1 cellular context compared by ENCODE assay signal in the genomic region with DNA sequence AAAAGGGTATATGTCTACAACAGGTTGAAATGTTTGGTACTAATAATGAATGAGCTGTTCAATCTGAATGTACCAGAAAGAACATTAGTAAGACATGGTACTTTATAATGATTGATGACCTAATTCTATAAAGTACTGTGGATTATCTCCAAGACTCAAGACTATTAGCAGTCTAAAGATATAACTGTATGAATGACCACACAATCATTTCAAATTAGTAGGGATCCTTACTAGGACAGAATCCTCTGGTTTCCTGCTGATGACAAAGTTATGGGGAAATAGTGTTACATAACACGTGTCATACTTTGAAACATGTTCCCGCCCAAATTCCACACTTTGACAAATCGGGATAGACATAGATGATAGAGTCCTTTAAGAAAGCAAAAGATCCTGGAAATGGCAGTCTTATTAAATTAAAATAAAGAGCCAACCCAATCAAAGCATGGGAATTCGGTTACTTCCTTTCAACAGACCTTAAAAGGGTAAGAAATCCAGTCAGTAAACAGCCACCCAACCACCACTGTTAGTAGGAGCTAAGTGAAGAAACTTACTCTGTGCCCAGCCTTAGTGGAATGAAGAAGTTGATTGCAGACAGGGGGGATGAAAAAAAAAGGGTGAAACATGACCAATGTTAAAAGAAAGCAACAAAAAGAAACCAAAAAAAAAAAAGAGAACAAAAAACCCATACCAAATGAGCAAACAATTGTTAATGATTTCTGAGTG.
TF ChIP-seq lines count a peak whose summit lies in the region.

No MANE protein-coding gene starts in this region.

TF ChIP-seq in WTC11, 78 proteins besides CTCF, POLR2A, EP300 and RAD21 (continued from another document):
- TF ChIP-seq ZNF396 (CRISPR knock-in tag; IDR thresholded peaks at IDR 0.05; ENCODE audit: borderline replicate concordance): no peak
- TF ChIP-seq, protein P1, sequence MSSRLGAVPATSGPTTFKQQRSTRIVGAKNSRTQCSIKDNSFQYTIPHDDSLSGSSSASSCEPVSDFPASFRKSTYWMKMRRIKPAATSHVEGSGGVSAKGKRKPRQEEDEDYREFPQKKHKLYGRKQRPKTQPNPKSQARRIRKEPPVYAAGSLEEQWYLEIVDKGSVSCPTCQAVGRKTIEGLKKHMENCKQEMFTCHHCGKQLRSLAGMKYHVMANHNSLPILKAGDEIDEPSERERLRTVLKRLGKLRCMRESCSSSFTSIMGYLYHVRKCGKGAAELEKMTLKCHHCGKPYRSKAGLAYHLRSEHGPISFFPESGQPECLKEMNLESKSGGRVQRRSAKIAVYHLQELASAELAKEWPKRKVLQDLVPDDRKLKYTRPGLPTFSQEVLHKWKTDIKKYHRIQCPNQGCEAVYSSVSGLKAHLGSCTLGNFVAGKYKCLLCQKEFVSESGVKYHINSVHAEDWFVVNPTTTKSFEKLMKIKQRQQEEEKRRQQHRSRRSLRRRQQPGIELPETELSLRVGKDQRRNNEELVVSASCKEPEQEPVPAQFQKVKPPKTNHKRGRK (CRISPR knock-in tag; IDR thresholded peaks at IDR 0.05; ENCODE audit: borderline replicate concordance): no peak
- no peak for TF ChIP-seq ZNF317 (CRISPR knock-in tag; IDR thresholded peaks at IDR 0.05; ENCODE audit: borderline replicate concordance, low read depth)
- TF ChIP-seq, protein P2, sequence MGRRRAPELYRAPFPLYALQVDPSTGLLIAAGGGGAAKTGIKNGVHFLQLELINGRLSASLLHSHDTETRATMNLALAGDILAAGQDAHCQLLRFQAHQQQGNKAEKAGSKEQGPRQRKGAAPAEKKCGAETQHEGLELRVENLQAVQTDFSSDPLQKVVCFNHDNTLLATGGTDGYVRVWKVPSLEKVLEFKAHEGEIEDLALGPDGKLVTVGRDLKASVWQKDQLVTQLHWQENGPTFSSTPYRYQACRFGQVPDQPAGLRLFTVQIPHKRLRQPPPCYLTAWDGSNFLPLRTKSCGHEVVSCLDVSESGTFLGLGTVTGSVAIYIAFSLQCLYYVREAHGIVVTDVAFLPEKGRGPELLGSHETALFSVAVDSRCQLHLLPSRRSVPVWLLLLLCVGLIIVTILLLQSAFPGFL (CRISPR knock-in tag; IDR thresholded peaks at IDR 0.05; ENCODE audit: borderline replicate concordance): no peak
- TF ChIP-seq MYBL2 (CRISPR knock-in tag; IDR thresholded peaks at IDR 0.05): no peak
- no peak for TF ChIP-seq NR3C1 (CRISPR knock-in tag; conservative IDR thresholded peaks at IDR 0.05; ENCODE audit: low read depth)
- TF ChIP-seq, protein P3, sequence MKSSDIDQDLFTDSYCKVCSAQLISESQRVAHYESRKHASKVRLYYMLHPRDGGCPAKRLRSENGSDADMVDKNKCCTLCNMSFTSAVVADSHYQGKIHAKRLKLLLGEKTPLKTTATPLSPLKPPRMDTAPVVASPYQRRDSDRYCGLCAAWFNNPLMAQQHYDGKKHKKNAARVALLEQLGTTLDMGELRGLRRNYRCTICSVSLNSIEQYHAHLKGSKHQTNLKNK (CRISPR knock-in tag; IDR thresholded peaks at IDR 0.05): no peak
- no peak for TF ChIP-seq ELF4 (CRISPR knock-in tag; IDR thresholded peaks at IDR 0.05; ENCODE audit: low read depth)
- TF ChIP-seq TP53 (CRISPR knock-in tag; IDR thresholded peaks at IDR 0.05): no peak
- TF ChIP-seq, protein P4, sequence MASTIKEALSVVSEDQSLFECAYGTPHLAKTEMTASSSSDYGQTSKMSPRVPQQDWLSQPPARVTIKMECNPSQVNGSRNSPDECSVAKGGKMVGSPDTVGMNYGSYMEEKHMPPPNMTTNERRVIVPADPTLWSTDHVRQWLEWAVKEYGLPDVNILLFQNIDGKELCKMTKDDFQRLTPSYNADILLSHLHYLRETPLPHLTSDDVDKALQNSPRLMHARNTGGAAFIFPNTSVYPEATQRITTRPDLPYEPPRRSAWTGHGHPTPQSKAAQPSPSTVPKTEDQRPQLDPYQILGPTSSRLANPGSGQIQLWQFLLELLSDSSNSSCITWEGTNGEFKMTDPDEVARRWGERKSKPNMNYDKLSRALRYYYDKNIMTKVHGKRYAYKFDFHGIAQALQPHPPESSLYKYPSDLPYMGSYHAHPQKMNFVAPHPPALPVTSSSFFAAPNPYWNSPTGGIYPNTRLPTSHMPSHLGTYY (CRISPR knock-in tag; IDR thresholded peaks at IDR 0.05): no peak
- no peak for TF ChIP-seq TEAD4 (CRISPR knock-in tag; IDR thresholded peaks at IDR 0.05)
- no peak for TF ChIP-seq TCF7 (CRISPR knock-in tag; IDR thresholded peaks at IDR 0.05; ENCODE audit: low read depth)
- TF ChIP-seq, protein P5, sequence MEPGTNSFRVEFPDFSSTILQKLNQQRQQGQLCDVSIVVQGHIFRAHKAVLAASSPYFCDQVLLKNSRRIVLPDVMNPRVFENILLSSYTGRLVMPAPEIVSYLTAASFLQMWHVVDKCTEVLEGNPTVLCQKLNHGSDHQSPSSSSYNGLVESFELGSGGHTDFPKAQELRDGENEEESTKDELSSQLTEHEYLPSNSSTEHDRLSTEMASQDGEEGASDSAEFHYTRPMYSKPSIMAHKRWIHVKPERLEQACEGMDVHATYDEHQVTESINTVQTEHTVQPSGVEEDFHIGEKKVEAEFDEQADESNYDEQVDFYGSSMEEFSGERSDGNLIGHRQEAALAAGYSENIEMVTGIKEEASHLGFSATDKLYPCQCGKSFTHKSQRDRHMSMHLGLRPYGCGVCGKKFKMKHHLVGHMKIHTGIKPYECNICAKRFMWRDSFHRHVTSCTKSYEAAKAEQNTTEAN (CRISPR knock-in tag; IDR thresholded peaks at IDR 0.05): no peak
- no peak for TF ChIP-seq ZNF263 (CRISPR knock-in tag; IDR thresholded peaks at IDR 0.05; ENCODE audit: low read depth)
TF ChIP-seq in WTC11: peak in this region for 0.
